21 cellular contexts compared by ENCODE assay signal in genomic region chr7:76064208-76064970, GRCh38.
"Had no signal": no experiment of that assay in that cellular context is flagged by ENCODE, and none has a peak within 500 bp of the region (broad histone marks: within the 10 kb centered on the region; RNA-seq: fewer than 3 reads in every experiment).

No MANE protein-coding gene starts in this region.

- H3K27me3 ChIP-seq: adrenal gland, body of pancreas, colonic mucosa, esophagus squamous epithelium, neutrophil, ovary, right atrium auricular region, suprapubic skin, tibial artery had no signal

- H3K4me3 ChIP-seq: adrenal gland, body of pancreas, colonic mucosa, esophagus squamous epithelium, ovary, right atrium auricular region, suprapubic skin, tibial artery had no signal

- DNase-seq: activated B cell treated with CpG ODN at 0.5 μM for 24 hours; activated CD4-positive, alpha-beta T cell treated with anti-CD3 and anti-CD28 coated beads, Interleukin-2, amount 50 U/mL, for 1 hour; activated naive CD4-positive, alpha-beta T cell; aorta; cerebellar nuclear complex; effector CD8-positive, alpha-beta T cell; esophagus squamous epithelium; foreskin melanocyte; naive B cell; nephron progenitor cell; stimulated activated naive CD4-positive, alpha-beta T cell; T-helper 2 cell; tibial artery had no signal

- H3K27ac ChIP-seq: adrenal gland, body of pancreas, colonic mucosa, epithelial cell of prostate, neutrophil, ovary, right atrium auricular region, suprapubic skin, tibial artery had no signal

- H3K36me3 ChIP-seq: ovary had no signal

- H3K9me3 ChIP-seq: adrenal gland, body of pancreas, colonic mucosa, esophagus squamous epithelium, neutrophil, ovary, right atrium auricular region, suprapubic skin, tibial artery had no signal

- ATAC-seq: body of pancreas had no signal

- H3K4me1 ChIP-seq: body of pancreas, colonic mucosa had no signal
